14 cellular contexts compared by ENCODE assay signal in genomic region chr21:20040768-20041167, GRCh38.
A peak's percentile ranks its signal among the peaks of the same experiment; 100 is the strongest.
DNase-seq lines count a peak whose midpoint lies in the region; ATAC-seq and TF ChIP-seq lines count a peak whose summit lies in the region.
"Had no signal": no experiment of that assay in that cellular context is flagged by ENCODE, and none has a peak within 500 bp of the region (broad histone marks: within the 10 kb centered on the region; RNA-seq: fewer than 3 reads in every experiment).

No MANE protein-coding gene starts in this region.

- TF ChIP-seq EP300 in Ishikawa (IDR thresholded peaks at IDR 0.05; ENCODE audit: borderline replicate concordance), result no peak

- TF ChIP-seq RAD21 in Ishikawa (IDR thresholded peaks at IDR 0.05; ENCODE audit: low read depth), result peak; percentile 47

- no peak for ATAC-seq in HG03457 (IDR thresholded peaks at IDR 0.05; ENCODE audit: unreplicated experiment)

- TF ChIP-seq CTCF in WERI-Rb-1 (IDR thresholded peaks at IDR 0.05; ENCODE audit: low read depth, low read length), result 0 out of 2 replicates have a peak, but pooled peaks have one; percentile 7

- H3K36me3 ChIP-seq in WERI-Rb-1, result no peaks in the 10 kb centered on the region
- H3K36me3 ChIP-seq: spleen, tibial nerve had no signal

- peaks cover 4% of the 10 kb centered on the region for H3K27me3 ChIP-seq in WERI-Rb-1 (ENCODE audit: insufficient read depth, low read depth, severe bottlenecking)
- H3K27me3 ChIP-seq: spleen, tibial nerve had no signal

- no peak overlapping the region for H3K4me3 ChIP-seq in WERI-Rb-1 (ENCODE audit: low read depth, low read length)
- H3K4me3 ChIP-seq: spleen, tibial nerve had no signal

- no peak overlapping the region for H3K27ac ChIP-seq in WERI-Rb-1
- H3K27ac ChIP-seq: spleen, tibial nerve had no signal

- no peaks in the 10 kb centered on the region for H3K9me3 ChIP-seq in WERI-Rb-1 (ENCODE audit: severe bottlenecking)

- DNase-seq in D341Med (ENCODE audit: low spot score), result peak; percentile 15
- no peak for DNase-seq in WERI-Rb-1
- DNase-seq in medulla oblongata (ENCODE audit: extremely low spot score), result peak; percentile 21
- no peak for DNase-seq in NCI-H2171 treated with DMSO at 0.1 percent for 48 hours (lab: John Stamatoyannopoulos, UW)
- no peak for DNase-seq in NCI-H187 (lab: John Stamatoyannopoulos, UW)
- DNase-seq in KG1 (lab: John Stamatoyannopoulos, UW), result no peak
- DNase-seq: activated naive CD4-positive, alpha-beta T cell treated with anti-CD3 and anti-CD28 coated beads, Interleukin-2, amount 50 U/mL, for 16 hours; naive B cell; NCI-H1092; spleen; T-helper 2 cell had no signal

TF ChIP-seq in Ishikawa, 13 proteins besides CTCF, POLR2A, EP300 and RAD21:
- TF ChIP-seq TCF12 (IDR thresholded peaks at IDR 0.05; ENCODE audit: low read depth), result no peak
- no peak for TF ChIP-seq TAF1 (IDR thresholded peaks at IDR 0.05; ENCODE audit: low read depth)
- no peak for TF ChIP-seq TEAD4 (IDR thresholded peaks at IDR 0.05)
TF ChIP-seq in Ishikawa: peak in this region for 0.

Comparison
In these comparisons a context has a peak if more than half of its experiments do, and no peak if none do; other contexts are left out.
1. DNase-seq: peak in D341Med (single experiment) and medulla oblongata (single experiment); none in WERI-Rb-1 (single experiment), NCI-H2171 treated with DMSO at 0.1 percent for 48 hours (single experiment), NCI-H187 (0 of 2) and KG1 (single experiment).